ENCODE assay signal across 8 cellular contexts in the genomic region with DNA sequence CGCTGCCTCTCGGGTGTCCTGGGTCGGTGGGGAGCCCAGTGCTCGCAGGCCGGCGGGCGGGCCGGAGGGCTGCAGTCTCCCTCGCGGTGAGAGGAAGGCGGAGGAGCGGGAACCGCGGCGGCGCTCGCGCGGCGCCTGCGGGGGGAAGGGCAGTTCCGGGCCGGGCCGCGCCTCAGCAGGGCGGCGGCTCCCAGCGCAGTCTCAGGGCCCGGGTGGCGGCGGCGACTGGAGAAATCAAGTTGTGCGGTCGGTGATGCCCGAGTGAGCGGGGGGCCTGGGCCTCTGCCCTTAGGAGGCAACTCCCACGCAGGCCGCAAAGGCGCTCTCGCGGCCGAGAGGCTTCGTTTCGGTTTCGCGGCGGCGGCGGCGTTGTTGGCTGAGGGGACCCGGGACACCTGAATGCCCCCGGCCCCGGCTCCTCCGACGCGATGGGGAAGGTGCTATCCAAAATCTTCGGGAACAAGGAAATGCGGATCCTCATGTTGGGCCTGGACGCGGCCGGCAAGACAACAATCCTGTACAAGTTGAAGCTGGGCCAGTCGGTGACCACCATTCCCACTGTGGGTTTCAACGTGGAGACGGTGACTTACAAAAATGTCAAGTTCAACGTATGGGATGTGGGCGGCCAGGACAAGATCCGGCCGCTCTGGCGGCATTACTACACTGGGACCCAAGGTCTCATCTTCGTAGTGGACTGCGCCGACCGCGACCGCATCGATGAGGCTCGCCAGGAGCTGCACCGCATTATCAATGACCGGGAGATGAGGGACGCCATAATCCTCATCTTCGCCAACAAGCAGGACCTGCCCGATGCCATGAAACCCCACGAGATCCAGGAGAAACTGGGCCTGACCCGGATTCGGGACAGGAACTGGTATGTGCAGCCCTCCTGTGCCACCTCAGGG.
DNase-seq lines count a peak whose midpoint lies in the region; ATAC-seq and TF ChIP-seq lines count a peak whose summit lies in the region.

No MANE protein-coding gene starts in this region.

- H3K9me3 ChIP-seq in ES-I3 (ENCODE audit: control insufficient read depth, insufficient read depth, low read length): no peaks in the 10 kb centered on the region

- peak overlapping the region; percentile 96 for H3K9ac ChIP-seq in ES-I3 (ENCODE audit: low read depth, low read length)
- peak overlapping the region; percentile 96 for H3K9ac ChIP-seq in KMS-11

- no peaks in the 10 kb centered on the region for H3K27me3 ChIP-seq in KMS-11 (ENCODE audit: insufficient read depth, low read depth)

- H3K27ac ChIP-seq in KMS-11: peak overlapping the region; percentile 96
- peak overlapping the region; percentile 100 for H3K27ac ChIP-seq in coronary artery

- peaks cover 56% of the 10 kb centered on the region for H3K79me2 ChIP-seq in KMS-11 (ENCODE audit: insufficient read depth, low read depth)

- no peak overlapping the region for H3K4me3 ChIP-seq in KMS-11 (IDR thresholded peaks at IDR 0.05; ENCODE audit: insufficient read depth, low read depth, low read length)
- H3K4me3 ChIP-seq in coronary artery: peak overlapping the region; percentile 100

- TF ChIP-seq CTCF in KMS-11 (conservative IDR thresholded peaks at IDR 0.05; ENCODE audit: low read depth, low read length): no peak
- no peak for TF ChIP-seq CTCF in coronary artery (IDR thresholded peaks at IDR 0.05)

- H2AFZ ChIP-seq in KMS-11 (ENCODE audit: low read depth): no peak overlapping the region; the same call in 1 of the 2 replicates

- peak overlapping the region; percentile 92; the same call in 1 of the 2 replicates for H3K4me2 ChIP-seq in KMS-11

- peak; percentile 61 to 78 for DNase-seq in activated CD4-positive, alpha-beta T cell treated with anti-CD3 and anti-CD28 coated beads for 4 hours
- DNase-seq in coronary artery (ENCODE audit: low spot score) (no peak), medulla oblongata (ENCODE audit: extremely low spot score) (peak; percentile 8), NCI-H1048 (lab: John Stamatoyannopoulos, UW) (no peak)
- DNase-seq in stimulated activated CD8-positive, alpha-beta memory T cell treated with anti-CD3 and anti-CD28 coated beads, Interleukin-15, amount 100 ng/mL, for 4 hours (ENCODE audit: low read depth in 2 of 2): peak; percentile 56 to 57

- peaks cover 18% of the 10 kb centered on the region for H4K20me1 ChIP-seq in KMS-11 (ENCODE audit: insufficient read depth)

- peak; percentile 35 for ATAC-seq in GM21619 (IDR thresholded peaks at IDR 0.05; ENCODE audit: unreplicated experiment)

- H3K36me3 ChIP-seq in ES-I3 (ENCODE audit: insufficient read depth, low read length): no peaks in the 10 kb centered on the region
- 0 out of 2 replicates have a peak, but pooled peaks cover 2% of the 10 kb centered on the region for H3K36me3 ChIP-seq in KMS-11 (ENCODE audit: insufficient read depth)

- H3K4me1 ChIP-seq in ES-I3 (ENCODE audit: insufficient read depth, low read length): 0 out of 2 replicates have a peak, but pooled peaks cover 9% of the 10 kb centered on the region
- peaks cover 37% of the 10 kb centered on the region for H3K4me1 ChIP-seq in KMS-11 (ENCODE audit: low read depth, poor library complexity, severe bottlenecking)

Comparison
In these comparisons a context has a peak if more than half of its experiments do, and no peak if none do; other contexts are left out.
1. DNase-seq: peak in activated CD4-positive, alpha-beta T cell treated with anti-CD3 and anti-CD28 coated beads for 4 hours (2 of 2), medulla oblongata (single experiment) and stimulated activated CD8-positive, alpha-beta memory T cell treated with anti-CD3 and anti-CD28 coated beads, Interleukin-15, amount 100 ng/mL, for 4 hours (2 of 2); none in coronary artery (single experiment) and NCI-H1048 (single experiment).